ENCODE assay signal across 8 cellular contexts in genomic region chr13:114151565-114152284, GRCh38. TPM values are rescaled to one million over a fixed set of nuclear protein-coding genes. Genes with fewer than 3 reads are reported as not detected.
DNase-seq lines count a peak whose midpoint lies in the region; ATAC-seq, FAIRE-seq and TF ChIP-seq lines count a peak whose summit lies in the region.

No MANE protein-coding gene starts in this region.

- DNase-seq in CD1c-positive myeloid dendritic cell (ENCODE audit: extremely low spot score) (peak; percentile 83), NCI-H2029 (lab: John Stamatoyannopoulos, UW) (peak; percentile 59), activated T-helper 1 cell treated with Interleukin-2 at 50 U/mL for 16 hours (ENCODE audit: low read depth) (peak; percentile 50), HepG2 (ENCODE audit: low spot score) (no peak), NCI-H82 treated with DMSO at 0.1 percent for 48 hours (lab: John Stamatoyannopoulos, UW; ENCODE audit: unreplicated experiment) (no peak), AG20443 (ENCODE audit: low spot score) (no peak), inferior parietal cortex (ENCODE audit: extremely low spot score) (no peak), OCI-M2 (lab: John Stamatoyannopoulos, UW; ENCODE audit: unreplicated experiment) (no peak)

- H3K4me3 ChIP-seq in HepG2 (replicated peaks in 1 of 3; ENCODE audit: insufficient read depth in 1 of 3, low read depth in 2 of 3, low read length in 3 of 3): no peak overlapping the region

- peak; percentile 25; the same call in 1 of the 2 replicates for TF ChIP-seq CTCF in HepG2 (CRISPR knock-in tag; IDR thresholded peaks at IDR 0.05)

- CTCF ChIA-PET in HepG2 (lab: Yijun Ruan, JAX; ENCODE audit: low intra/inter-chr PET ratio, low total read pairs): no interaction called here

- 36% methylated on average over 27 of the region's 28 CpGs for WGBS in HepG2 (ENCODE audit: low lambda C conversion rate)

- no peaks in the 10 kb centered on the region for H3K79me2 ChIP-seq in HepG2 (ENCODE audit: insufficient read depth, low read length)

- H3K9me3 ChIP-seq in HepG2 (ENCODE audit: low read length): no peaks in the 10 kb centered on the region

- H3K27ac ChIP-seq in HepG2 (ENCODE audit: extremely low read length, insufficient read depth, low read length): no peak overlapping the region

- H3K4me2 ChIP-seq in HepG2 (ENCODE audit: low read depth, low read length): no peak overlapping the region

- BruUV-seq in HepG2 (replicated peaks; lab: Mats Ljungman, UMichigan): no TSS peak

- no peak for TF ChIP-seq EP300 in HepG2 (IDR thresholded peaks at IDR 0.05; ENCODE audit: low read depth in 2 of 2, low read length in 2 of 2)
- TF ChIP-seq EP300 in HepG2 (CRISPR knock-in tag; IDR thresholded peaks at IDR 0.05; ENCODE audit: borderline replicate concordance): no peak

- H3K4me1 ChIP-seq in HepG2 (ENCODE audit: insufficient read depth, low read length): no peaks in the 10 kb centered on the region

- no peak overlapping the region for H2AFZ ChIP-seq in HepG2 (ENCODE audit: low read length)

- POLR2A ChIA-PET in HepG2 (lab: Yijun Ruan, JAX): no interaction called here

- H4K20me1 ChIP-seq in HepG2 (ENCODE audit: insufficient read depth, low read length): no peaks in the 10 kb centered on the region

- intact Hi-C loops in HepG2 (cut with micrococcal nuclease; ENCODE audit: unreplicated experiment): no loop called here

- peak; percentile 75 for ATAC-seq in HepG2

- no peak overlapping the region for H3K9ac ChIP-seq in HepG2 (ENCODE audit: insufficient read depth, low read depth, low read length)

- peaks cover 2 to 33% of the 10 kb centered on the region in 2 experiments; a peak in 4 of 5 replicates for H3K27me3 ChIP-seq in HepG2 (ENCODE audit: control insufficient read depth in 1 of 2, insufficient read depth in 2 of 2, low read length in 2 of 2)

- no peak for TF ChIP-seq RAD21 in HepG2 (CRISPR knock-in tag; IDR thresholded peaks at IDR 0.05)

- H3K36me3 ChIP-seq in HepG2 (replicated peaks in 1 of 2; ENCODE audit: control insufficient read depth in 1 of 2, insufficient read depth in 2 of 2, low read length in 2 of 2): no peaks in the 10 kb centered on the region

- FAIRE-seq in HepG2 (lab: Jason Lieb, UNC): no peak

- in situ Hi-C loops in HepG2 (cut with HindIII; ENCODE audit: extremely low pct_ligation_motif_present, low pct_unique_long_range_greater_than_20kb): no loop called here

- no peak for TF ChIP-seq POLR2A in HepG2 (IDR thresholded peaks at IDR 0.05; ENCODE audit: insufficient read depth in 1 of 2, low read depth in 2 of 2, low read length in 2 of 2)

TF ChIP-seq in HepG2, 621 proteins besides CTCF, POLR2A, EP300 and RAD21 (continues in another document):
- TF ChIP-seq CEBPB (IDR thresholded peaks at IDR 0.05; ENCODE audit: borderline replicate concordance, low read depth, low read length) (peak; percentile 16; the same call in 1 of the 2 replicates), SIX1 (CRISPR knock-in tag; IDR thresholded peaks at IDR 0.05; ENCODE audit: borderline replicate concordance) (no peak), ZNF687 (CRISPR knock-in tag; IDR thresholded peaks at IDR 0.05) (0 out of 2 replicates have a peak, but pooled peaks have one; percentile 9)

RNA-seq across cellular contexts. Expression of gene RASA3, which starts 19.3 kb away (rescaled TPM):
- total RNA-seq in HepG2 (2016; rRNA removed; fragmentation: Illumina TruSeq; extraction: Trizol): not detected in 2 replicates
- not detected in 2 replicates for total RNA-seq in HepG2 (2016; cell fraction: cytosol; rRNA removed; fragmentation: Illumina TruSeq; extraction: Trizol; ENCODE audit: low read depth)
- total RNA-seq in HepG2 (2016; cell fraction: insoluble cytoplasmic fraction; rRNA removed; fragmentation: Illumina TruSeq; extraction: Trizol): 0.06 and 0.09 TPM in 2 replicates
- total RNA-seq in HepG2 (2016; cell fraction: membrane; rRNA removed; fragmentation: Illumina TruSeq; extraction: Trizol): not detected in 2 replicates
- total RNA-seq in HepG2 (2016; cell fraction: nucleus; rRNA removed; fragmentation: Illumina TruSeq; extraction: Trizol): 0.09 TPM in 1 of 2 replicates, not detected in the other
- 0.05 and 0.07 TPM in 2 replicates for polyA plus RNA-seq in HepG2 (2011; rRNA removed)
- polyA plus RNA-seq in HepG2 (2011; cell fraction: cytosol; rRNA removed): 0.09 TPM in 2 replicates
- 0.14 and 0.21 TPM in 2 replicates for polyA plus RNA-seq in HepG2 (2011; cell fraction: nucleus; rRNA removed)
- 0.04 TPM in 1 of 2 replicates, not detected in the other for polyA plus RNA-seq in HepG2 (2012)
- not detected in 2 replicates for polyA plus RNA-seq in HepG2 (2016; cell fraction: cytosol; fragmentation: Illumina TruSeq; extraction: Trizol; ENCODE audit: low read depth)
- polyA plus RNA-seq in HepG2 (2016; cell fraction: insoluble cytoplasmic fraction; fragmentation: Illumina TruSeq; extraction: Trizol; ENCODE audit: low read depth): not detected in 2 replicates
- not detected in 2 replicates for polyA plus RNA-seq in HepG2 (2016; cell fraction: membrane; fragmentation: Illumina TruSeq; extraction: Trizol; ENCODE audit: low read depth)
- polyA plus RNA-seq in HepG2 (2016; cell fraction: nucleus; fragmentation: Illumina TruSeq; extraction: Trizol; ENCODE audit: insufficient read depth, low read depth): 0.11 TPM in 1 of 2 replicates, not detected in the other
- polyA minus RNA-seq in HepG2 (2011; rRNA and poly(A)+ RNA removed; ENCODE audit: low replicate concordance): 0.20 and 10.0 TPM in 2 replicates
- polyA minus RNA-seq in HepG2 (2011; cell fraction: cytosol; rRNA and poly(A)+ RNA removed): 0.20 and 0.26 TPM in 2 replicates
- polyA minus RNA-seq in HepG2 (2011; cell fraction: nucleus; rRNA and poly(A)+ RNA removed): 0.12 and 0.26 TPM in 2 replicates

RNA-seq across cellular contexts. Expression of gene CFAP97D2, which starts 27.3 kb away (rescaled TPM):
- total RNA-seq in HepG2 (2016; rRNA removed; fragmentation: Illumina TruSeq; extraction: Trizol): not detected in 2 replicates
- not detected in 2 replicates for total RNA-seq in HepG2 (2016; cell fraction: cytosol; rRNA removed; fragmentation: Illumina TruSeq; extraction: Trizol; ENCODE audit: low read depth)
- total RNA-seq in HepG2 (2016; cell fraction: insoluble cytoplasmic fraction; rRNA removed; fragmentation: Illumina TruSeq; extraction: Trizol): not detected in 2 replicates
- not detected in 2 replicates for total RNA-seq in HepG2 (2016; cell fraction: membrane; rRNA removed; fragmentation: Illumina TruSeq; extraction: Trizol)
- not detected in 2 replicates for total RNA-seq in HepG2 (2016; cell fraction: nucleus; rRNA removed; fragmentation: Illumina TruSeq; extraction: Trizol)
- not detected in 2 replicates for polyA plus RNA-seq in HepG2 (2011; rRNA removed)
- polyA plus RNA-seq in HepG2 (2011; cell fraction: cytosol; rRNA removed): not detected in 2 replicates
- not detected in 2 replicates for polyA plus RNA-seq in HepG2 (2011; cell fraction: nucleus; rRNA removed)
- polyA plus RNA-seq in HepG2 (2012): not detected in 2 replicates
- not detected in 2 replicates for polyA plus RNA-seq in HepG2 (2016; cell fraction: cytosol; fragmentation: Illumina TruSeq; extraction: Trizol; ENCODE audit: low read depth)
- polyA plus RNA-seq in HepG2 (2016; cell fraction: insoluble cytoplasmic fraction; fragmentation: Illumina TruSeq; extraction: Trizol; ENCODE audit: low read depth): not detected in 2 replicates
- not detected in 2 replicates for polyA plus RNA-seq in HepG2 (2016; cell fraction: membrane; fragmentation: Illumina TruSeq; extraction: Trizol; ENCODE audit: low read depth)
- polyA plus RNA-seq in HepG2 (2016; cell fraction: nucleus; fragmentation: Illumina TruSeq; extraction: Trizol; ENCODE audit: insufficient read depth, low read depth): not detected in 2 replicates
- polyA minus RNA-seq in HepG2 (2011; rRNA and poly(A)+ RNA removed; ENCODE audit: low replicate concordance): not detected in 2 replicates
- polyA minus RNA-seq in HepG2 (2011; cell fraction: cytosol; rRNA and poly(A)+ RNA removed): not detected in 2 replicates
- polyA minus RNA-seq in HepG2 (2011; cell fraction: nucleus; rRNA and poly(A)+ RNA removed): not detected in 2 replicates

Comparison
In these comparisons a context has a peak if more than half of its experiments do, and no peak if none do; other contexts are left out.
1. DNase-seq: peak in CD1c-positive myeloid dendritic cell (single experiment), NCI-H2029 (single experiment) and activated T-helper 1 cell treated with Interleukin-2 at 50 U/mL for 16 hours (single experiment); none in HepG2 (single experiment), NCI-H82 treated with DMSO at 0.1 percent for 48 hours (single experiment), AG20443 (single experiment), inferior parietal cortex (single experiment) and OCI-M2 (single experiment).